Comparison of ENCODE assay signal across 8 cellular contexts in the genomic region with DNA sequence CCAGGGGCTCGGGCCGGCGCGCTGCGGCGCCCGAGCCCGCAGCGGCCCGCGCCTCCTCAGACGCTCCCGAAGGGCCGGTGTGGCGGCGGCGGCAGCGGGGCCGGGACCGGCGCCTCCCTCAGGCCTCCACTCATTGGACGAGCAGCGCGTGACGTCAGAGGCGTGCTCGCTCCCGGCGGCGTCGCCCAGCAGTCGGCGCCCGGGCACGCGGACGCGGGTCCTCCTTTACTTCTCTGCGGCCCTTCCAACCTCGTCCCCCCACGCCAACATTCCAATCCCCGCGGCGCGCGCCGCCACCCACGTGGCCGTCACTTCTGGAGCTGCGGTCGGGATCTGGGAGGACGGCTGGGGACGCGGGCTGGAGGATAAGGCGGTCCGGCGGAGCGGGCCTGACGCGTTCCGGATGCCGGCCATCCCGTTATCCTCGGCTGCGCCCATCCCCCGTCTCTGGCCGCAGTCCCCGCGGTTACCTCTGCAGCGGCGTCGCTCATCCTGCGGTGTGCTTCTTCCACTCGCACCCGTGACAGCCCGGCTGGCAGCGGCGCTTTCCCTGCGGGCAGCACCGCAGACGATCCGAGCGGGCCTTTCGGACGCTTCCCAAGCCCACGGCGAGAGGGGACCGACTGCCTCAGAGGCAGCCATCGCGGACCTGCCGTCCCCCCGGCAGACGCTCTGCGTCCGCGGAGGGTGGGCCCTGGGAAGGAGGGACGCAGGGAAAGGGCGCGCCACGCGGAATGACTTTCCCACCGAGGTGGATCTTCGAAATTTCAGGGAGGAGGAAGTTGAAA. TPM values are rescaled to one million over a fixed set of nuclear protein-coding genes. Genes with fewer than 3 reads are reported as not detected.
DNase-seq lines count a peak whose midpoint lies in the region; ATAC-seq and TF ChIP-seq lines count a peak whose summit lies in the region.

A gene with protein sequence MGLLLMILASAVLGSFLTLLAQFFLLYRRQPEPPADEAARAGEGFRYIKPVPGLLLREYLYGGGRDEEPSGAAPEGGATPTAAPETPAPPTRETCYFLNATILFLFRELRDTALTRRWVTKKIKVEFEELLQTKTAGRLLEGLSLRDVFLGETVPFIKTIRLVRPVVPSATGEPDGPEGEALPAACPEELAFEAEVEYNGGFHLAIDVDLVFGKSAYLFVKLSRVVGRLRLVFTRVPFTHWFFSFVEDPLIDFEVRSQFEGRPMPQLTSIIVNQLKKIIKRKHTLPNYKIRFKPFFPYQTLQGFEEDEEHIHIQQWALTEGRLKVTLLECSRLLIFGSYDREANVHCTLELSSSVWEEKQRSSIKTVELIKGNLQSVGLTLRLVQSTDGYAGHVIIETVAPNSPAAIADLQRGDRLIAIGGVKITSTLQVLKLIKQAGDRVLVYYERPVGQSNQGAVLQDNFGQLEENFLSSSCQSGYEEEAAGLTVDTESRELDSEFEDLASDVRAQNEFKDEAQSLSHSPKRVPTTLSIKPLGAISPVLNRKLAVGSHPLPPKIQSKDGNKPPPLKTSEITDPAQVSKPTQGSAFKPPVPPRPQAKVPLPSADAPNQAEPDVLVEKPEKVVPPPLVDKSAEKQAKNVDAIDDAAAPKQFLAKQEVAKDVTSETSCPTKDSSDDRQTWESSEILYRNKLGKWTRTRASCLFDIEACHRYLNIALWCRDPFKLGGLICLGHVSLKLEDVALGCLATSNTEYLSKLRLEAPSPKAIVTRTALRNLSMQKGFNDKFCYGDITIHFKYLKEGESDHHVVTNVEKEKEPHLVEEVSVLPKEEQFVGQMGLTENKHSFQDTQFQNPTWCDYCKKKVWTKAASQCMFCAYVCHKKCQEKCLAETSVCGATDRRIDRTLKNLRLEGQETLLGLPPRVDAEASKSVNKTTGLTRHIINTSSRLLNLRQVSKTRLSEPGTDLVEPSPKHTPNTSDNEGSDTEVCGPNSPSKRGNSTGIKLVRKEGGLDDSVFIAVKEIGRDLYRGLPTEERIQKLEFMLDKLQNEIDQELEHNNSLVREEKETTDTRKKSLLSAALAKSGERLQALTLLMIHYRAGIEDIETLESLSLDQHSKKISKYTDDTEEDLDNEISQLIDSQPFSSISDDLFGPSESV (minus strand): TSS at position 81 of the 788 bp plus-strand sequence. CDS start 213 bp downstream, outside the sequence.

- H3K27me3 Mint-ChIP-seq in T-helper 2 cell treated with Interferon-gamma antibody and Interleukin-4, amounts not matched to agents 5 μg/mL and 100 μg/mL, for 36 hours (ENCODE audit: low read depth), result peaks cover 41% of the 10 kb centered on the region

- H3K4me1 Mint-ChIP-seq in T-helper 2 cell treated with Interferon-gamma antibody and Interleukin-4, amounts not matched to agents 5 μg/mL and 100 μg/mL, for 36 hours (ENCODE audit: low read depth), result peaks cover 19% of the 10 kb centered on the region

- no peak for TF ChIP-seq CTCF in ascending aorta (IDR thresholded peaks at IDR 0.05)
- TF ChIP-seq CTCF in uterus (IDR thresholded peaks at IDR 0.05), result peak in 2 of 4 experiments; percentile 3 to 16

- H3K4me1 ChIP-seq in ascending aorta, result peaks cover 0 to 13% of the 10 kb centered on the region in 2 donors
- H3K4me1 ChIP-seq in right cardiac atrium (ENCODE audit: control insufficient read depth, insufficient read depth, low read length), result peaks cover 2% of the 10 kb centered on the region
- peaks cover 0 to 6% of the 10 kb centered on the region in 2 donors for H3K4me1 ChIP-seq in uterus

- peak; percentile 17 for DNase-seq in NCI-H187 treated with DMSO at 0.1 percent for 48 hours (lab: John Stamatoyannopoulos, UW)
- peak; percentile 92 for DNase-seq in T-helper 2 cell treated with Interferon-gamma antibody and Interleukin-4, amounts not matched to agents 5 μg/mL and 100 μg/mL, for 36 hours (ENCODE audit: low spot score)
- peak; percentile 68 to 96 for DNase-seq in ascending aorta (ENCODE audit: low spot score in 2 of 2)
- peak; percentile 96 to 99 (median 99) for DNase-seq in right cardiac atrium
- peak; percentile 92 for DNase-seq in putamen (ENCODE audit: low spot score)
- peak; percentile 93 to 94 for DNase-seq in uterus

- no peaks in the 10 kb centered on the region for H3K9me3 Mint-ChIP-seq in T-helper 2 cell treated with Interferon-gamma antibody and Interleukin-4, amounts not matched to agents 5 μg/mL and 100 μg/mL, for 36 hours

- H3K4me3 ChIP-seq in ascending aorta (peak within 1 kb of the TSS; percentile 92 to 96), right cardiac atrium (ENCODE audit: low read length) (peak within 1 kb of the TSS; percentile 83), uterus (peak within 1 kb of the TSS; percentile 59 to 73)

- H3K36me3 ChIP-seq in ascending aorta, result no peaks in the 10 kb centered on the region
- no peaks in the 10 kb centered on the region for H3K36me3 ChIP-seq in uterus

- peak; percentile 90 to 97 for TF ChIP-seq POLR2A in uterus (IDR thresholded peaks at IDR 0.05)

- intact Hi-C loops in ascending aorta (cut with DNase I) (loop anchor here (1.0 to 10.0 kb wide), 6 partner anchors 67 to 1379 kb away; a partner anchor contains a TSS), right cardiac atrium (cut with DNase I) (no loop called here), uterus (cut with DNase I; ENCODE audit: low total_unique reads) (no loop called here)

- peak; percentile 86 for ATAC-seq in GM18502 (IDR thresholded peaks at IDR 0.05; ENCODE audit: poor library complexity, unreplicated experiment)
- ATAC-seq in HG02885 (IDR thresholded peaks at IDR 0.05; ENCODE audit: poor library complexity, unreplicated experiment), result peak; percentile 88
- peak; percentile 97 to 98 for ATAC-seq in right cardiac atrium

- H3K27ac ChIP-seq in ascending aorta (peak within 1 kb of the TSS; percentile 96 to 97), right cardiac atrium (ENCODE audit: low read length) (peak within 1 kb of the TSS; percentile 88), uterus (peak within 1 kb of the TSS; percentile 94 to 96)

- peaks cover 3% of the 10 kb centered on the region for H3K36me3 Mint-ChIP-seq in T-helper 2 cell treated with Interferon-gamma antibody and Interleukin-4, amounts not matched to agents 5 μg/mL and 100 μg/mL, for 36 hours (ENCODE audit: low read depth)

- peak within 1 kb of the TSS; percentile 88 for H3K27ac Mint-ChIP-seq in T-helper 2 cell treated with Interferon-gamma antibody and Interleukin-4, amounts not matched to agents 5 μg/mL and 100 μg/mL, for 36 hours

- H3K4me3 Mint-ChIP-seq in T-helper 2 cell treated with Interferon-gamma antibody and Interleukin-4, amounts not matched to agents 5 μg/mL and 100 μg/mL, for 36 hours, result peak within 1 kb of the TSS; percentile 96

- WGBS in right cardiac atrium, result under 1% methylated on average over 103 of the region's 103 CpGs

- no peaks in the 10 kb centered on the region for H3K27me3 ChIP-seq in ascending aorta
- H3K27me3 ChIP-seq in right cardiac atrium (ENCODE audit: control insufficient read depth, insufficient read depth), result no peaks in the 10 kb centered on the region
- no peaks in the 10 kb centered on the region for H3K27me3 ChIP-seq in uterus

- H3K9me3 ChIP-seq in ascending aorta (no peaks in the 10 kb centered on the region), right cardiac atrium (ENCODE audit: control insufficient read depth, low read length) (no peaks in the 10 kb centered on the region), uterus (no peaks in the 10 kb centered on the region)

RNA-seq across cellular contexts. Expression of the gene that starts here (rescaled TPM):
- total RNA-seq in ascending aorta, result 21.0 TPM
- total RNA-seq in right cardiac atrium, result 10 to 100 TPM; 17.5 to 25.9 (median 24.4) TPM
- polyA plus RNA-seq in right cardiac atrium, result 3.7 TPM
- total RNA-seq in uterus, result 10 to 100 TPM; 13.8 to 44.1 (median 35.6) TPM

Comparison
In these comparisons a context has a peak if more than half of its experiments do, and no peak if none do; other contexts are left out.
1. Peak in every context shown above with its lines: DNase-seq, ATAC-seq, H3K4me3 ChIP-seq and H3K27ac ChIP-seq.
2. DNase-seq: peak in every context shown above with its lines; median percentile 99 in right cardiac atrium; 94 in uterus; 92 in T-helper 2 cell treated with Interferon-gamma antibody and Interleukin-4, amounts not matched to agents 5 μg/mL and 100 μg/mL, for 36 hours; 92 in putamen; 82 in ascending aorta; 17 in NCI-H187 treated with DMSO at 0.1 percent for 48 hours.